20 cellular contexts compared by ENCODE assay signal in the genomic region with DNA sequence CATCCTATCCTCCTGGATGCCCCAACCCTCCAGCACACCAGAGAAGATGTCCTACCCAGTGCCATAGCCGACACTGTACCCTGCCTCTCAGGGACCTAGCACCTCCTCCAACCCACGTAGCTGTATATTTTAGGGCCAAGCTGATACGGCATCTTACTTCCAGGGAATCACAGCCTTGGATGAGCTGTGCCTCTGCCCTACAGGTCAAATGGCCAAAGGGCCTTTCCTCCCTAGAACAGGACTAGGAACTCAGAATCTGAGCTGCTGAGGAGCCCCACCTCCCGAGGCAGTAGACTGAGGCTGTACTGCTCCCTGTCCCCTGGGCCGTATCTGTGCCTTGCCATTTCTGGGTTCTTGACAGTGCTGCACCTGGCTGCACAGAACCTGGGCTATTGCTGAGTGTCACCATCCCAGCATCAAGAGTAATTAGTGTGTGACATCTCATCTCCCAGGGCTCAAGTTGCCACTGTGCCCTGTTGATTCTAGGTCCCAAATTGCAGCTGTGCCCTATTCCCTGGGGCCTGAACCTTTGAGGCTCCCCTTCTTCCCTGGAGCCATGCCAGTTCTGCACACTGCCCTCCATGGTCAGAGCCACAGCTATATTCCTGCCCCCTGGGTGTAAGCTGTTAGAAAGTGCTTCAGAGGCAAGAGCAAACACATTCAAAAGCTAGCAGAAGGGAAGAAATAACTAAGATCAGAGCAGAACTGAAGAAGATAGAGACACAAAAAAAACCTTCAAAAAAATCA. TPM values are rescaled to one million over a fixed set of nuclear protein-coding genes. Genes with fewer than 3 reads are reported as not detected.
DNase-seq lines count a peak whose midpoint lies in the region; ATAC-seq and TF ChIP-seq lines count a peak whose summit lies in the region.
"Had no signal": no experiment of that assay in that cellular context is flagged by ENCODE, and none has a peak within 500 bp of the region (broad histone marks: within the 10 kb centered on the region; RNA-seq: fewer than 3 reads in every experiment).

No MANE protein-coding gene starts in this region.

- no peak for TF ChIP-seq CTCF in KMS-11 (conservative IDR thresholded peaks at IDR 0.05; ENCODE audit: low read depth, low read length)
- TF ChIP-seq CTCF in omental fat pad (IDR thresholded peaks at IDR 0.05), result no peak
- TF ChIP-seq CTCF in Caco-2 (IDR thresholded peaks at IDR 0.05; ENCODE audit: insufficient read depth in 1 of 2, low read depth in 1 of 2, low read length in 1 of 2, severe bottlenecking in 1 of 2, unreplicated experiment in 1 of 2), result no peak

- no peak for ATAC-seq in activated CD4-positive, alpha-beta T cell treated with anti-CD3 and anti-CD28 coated beads for 36 hours
- ATAC-seq in omental fat pad (ENCODE audit: low FRiP score) (peak; percentile 23), GM21447 (IDR thresholded peaks at IDR 0.05; ENCODE audit: unreplicated experiment) (no peak)
- ATAC-seq: CD8-positive, alpha-beta T cell; left lung had no signal

- H3K27ac Mint-ChIP-seq in activated CD4-positive, alpha-beta T cell treated with anti-CD3 and anti-CD28 coated beads for 36 hours, result peak overlapping the region; percentile 75
- peak overlapping the region; percentile 44 for H3K27ac Mint-ChIP-seq in activated T-helper 2 cell treated with anti-CD3 and anti-CD28 coated beads, Interferon-gamma antibody, Interleukin-2, Interleukin-4, amounts not matched to agents 10 μg/mL and 5 μg/mL and 100 μg/mL, durations not matched to agents 14 hours and 24 hours and 36 hours
- no peak overlapping the region for H3K27ac Mint-ChIP-seq in Caco-2 (ENCODE audit: unreplicated experiment)
- H3K27ac Mint-ChIP-seq: CD8-positive, alpha-beta T cell; endodermal cell; progenitor cell of endocrine pancreas had no signal

- CTCF ChIA-PET in activated CD4-positive, alpha-beta T cell treated with anti-CD3 and anti-CD28 coated beads for 36 hours (lab: Charles Lee), result interaction anchor here (0.6 to 0.7 kb wide), 3 partner anchors 12 to 58 kb away, joined by 3 read pairs; no protein-coding TSS in a partner anchor
- CTCF ChIA-PET in Caco-2 (lab: Charles Lee), result interaction anchor here (0.6 kb wide), 1 partner anchor 107 kb away, joined by 6 read pairs; no protein-coding TSS in a partner anchor

- no peak overlapping the region for H3K9ac ChIP-seq in KMS-11

- no peak for DNase-seq in activated CD4-positive, alpha-beta T cell treated with anti-CD3 and anti-CD28 coated beads for 36 hours
- DNase-seq in activated CD4-positive, alpha-beta T cell treated with anti-CD3 and anti-CD28 coated beads, Interleukin-2, amount 50 U/mL, for 4 hours, result no peak
- DNase-seq in activated T-helper 2 cell treated with anti-CD3 and anti-CD28 coated beads, Interferon-gamma antibody, Interleukin-2, Interleukin-4, amounts not matched to agents 10 μg/mL and 5 μg/mL and 100 μg/mL, durations not matched to agents 14 hours and 24 hours and 36 hours (ENCODE audit: low spot score), result no peak
- DNase-seq in omental fat pad (ENCODE audit: low spot score), result no peak
- DNase-seq in stimulated activated naive CD4-positive, alpha-beta T cell treated with Interleukin-2 at 50 U/mL for 16 hours (lab: John Stamatoyannopoulos, UW), result no peak
- DNase-seq in Caco-2, result no peak
- DNase-seq: activated CD4-positive, alpha-beta T cell treated with anti-CD3 and anti-CD28 coated beads for 4 hours; activated T-cell treated with anti-CD3 and anti-CD28 coated beads, Interleukin-2, amount 50 U/mL, for 48 hours; amniotic stem cell; endodermal cell; left lung; MV-4-11; NCI-H510A treated with DMSO at 0.1 percent for 48 hours; spleen; stimulated activated naive CD4-positive, alpha-beta T cell had no signal

- no peak overlapping the region for H3K4me3 ChIP-seq in KMS-11 (IDR thresholded peaks at IDR 0.05; ENCODE audit: insufficient read depth, low read depth, low read length)
- no peak overlapping the region for H3K4me3 ChIP-seq in Caco-2 (ENCODE audit: low read depth, low read length)
- H3K4me3 ChIP-seq: left lung, SK-N-MC, spleen had no signal

- H3K36me3 Mint-ChIP-seq in activated CD4-positive, alpha-beta T cell treated with anti-CD3 and anti-CD28 coated beads for 36 hours (ENCODE audit: low read depth), result peaks cover 44% of the 10 kb centered on the region
- peaks cover 48% of the 10 kb centered on the region for H3K36me3 Mint-ChIP-seq in activated T-helper 2 cell treated with anti-CD3 and anti-CD28 coated beads, Interferon-gamma antibody, Interleukin-2, Interleukin-4, amounts not matched to agents 10 μg/mL and 5 μg/mL and 100 μg/mL, durations not matched to agents 14 hours and 24 hours and 36 hours (ENCODE audit: low read depth)
- H3K36me3 Mint-ChIP-seq in Caco-2 (ENCODE audit: insufficient read depth, unreplicated experiment), result no peaks in the 10 kb centered on the region

- peaks cover 46% of the 10 kb centered on the region; the same call in 1 of the 2 replicates for H3K79me2 ChIP-seq in KMS-11 (ENCODE audit: insufficient read depth, low read depth)

- H3K27me3 Mint-ChIP-seq in activated CD4-positive, alpha-beta T cell treated with anti-CD3 and anti-CD28 coated beads for 36 hours, result no peaks in the 10 kb centered on the region
- H3K27me3 Mint-ChIP-seq in activated T-helper 2 cell treated with anti-CD3 and anti-CD28 coated beads, Interferon-gamma antibody, Interleukin-2, Interleukin-4, amounts not matched to agents 10 μg/mL and 5 μg/mL and 100 μg/mL, durations not matched to agents 14 hours and 24 hours and 36 hours (ENCODE audit: low read depth), result no peaks in the 10 kb centered on the region
- H3K27me3 Mint-ChIP-seq in Caco-2 (ENCODE audit: insufficient read depth, unreplicated experiment), result no peaks in the 10 kb centered on the region
- H3K27me3 Mint-ChIP-seq: progenitor cell of endocrine pancreas had no signal

- H4K20me1 ChIP-seq in KMS-11 (ENCODE audit: insufficient read depth), result no peaks in the 10 kb centered on the region

- POLR2A ChIA-PET in activated CD4-positive, alpha-beta T cell treated with anti-CD3 and anti-CD28 coated beads for 36 hours (lab: Charles Lee), result interaction anchor here (0.8 to 1.9 kb wide), 2 partner anchors 11 to 40 kb away, joined by 3 to 6 read pairs; no protein-coding TSS in a partner anchor
- POLR2A ChIA-PET in Caco-2 (lab: Charles Lee), result no interaction called here

- no peak overlapping the region for H2AFZ ChIP-seq in KMS-11 (ENCODE audit: low read depth)

- H3K4me1 ChIP-seq in KMS-11 (ENCODE audit: low read depth, poor library complexity, severe bottlenecking), result peaks cover 78% of the 10 kb centered on the region
- H3K4me1 ChIP-seq in Caco-2, result no peaks in the 10 kb centered on the region

- no peak overlapping the region for H3K4me3 Mint-ChIP-seq in activated CD4-positive, alpha-beta T cell treated with anti-CD3 and anti-CD28 coated beads for 36 hours
- no peak overlapping the region for H3K4me3 Mint-ChIP-seq in activated T-helper 2 cell treated with anti-CD3 and anti-CD28 coated beads, Interferon-gamma antibody, Interleukin-2, Interleukin-4, amounts not matched to agents 10 μg/mL and 5 μg/mL and 100 μg/mL, durations not matched to agents 14 hours and 24 hours and 36 hours (ENCODE audit: low read depth)
- H3K4me3 Mint-ChIP-seq in Caco-2 (ENCODE audit: unreplicated experiment), result no peak overlapping the region
- H3K4me3 Mint-ChIP-seq: CD8-positive, alpha-beta T cell; endodermal cell had no signal

- peaks cover 72% of the 10 kb centered on the region for H3K4me1 Mint-ChIP-seq in activated CD4-positive, alpha-beta T cell treated with anti-CD3 and anti-CD28 coated beads for 36 hours
- peaks cover 59% of the 10 kb centered on the region for H3K4me1 Mint-ChIP-seq in activated T-helper 2 cell treated with anti-CD3 and anti-CD28 coated beads, Interferon-gamma antibody, Interleukin-2, Interleukin-4, amounts not matched to agents 10 μg/mL and 5 μg/mL and 100 μg/mL, durations not matched to agents 14 hours and 24 hours and 36 hours (ENCODE audit: low read depth)
- no peaks in the 10 kb centered on the region for H3K4me1 Mint-ChIP-seq in Caco-2 (ENCODE audit: low read depth, unreplicated experiment)

- intact Hi-C loops in activated CD4-positive, alpha-beta T cell treated with anti-CD3 and anti-CD28 coated beads for 36 hours (cut with DNase I, micrococcal nuclease), result loop anchor here (5.0 to 10.0 kb wide), 6 partner anchors 352 to 743 kb away; a partner anchor contains a TSS
- intact Hi-C loops in activated T-helper 2 cell treated with anti-CD3 and anti-CD28 coated beads, Interferon-gamma antibody, Interleukin-2, Interleukin-4, amounts not matched to agents 10 μg/mL and 5 μg/mL and 100 μg/mL, durations not matched to agents 14 hours and 24 hours and 36 hours (cut with micrococcal nuclease), result loop anchor here (5.0 kb wide), 2 partner anchors 357 to 472 kb away; no protein-coding TSS in a partner anchor
- intact Hi-C loops in Caco-2 (cut with micrococcal nuclease; ENCODE audit: unreplicated experiment), result no loop called here

- peaks cover 15% of the 10 kb centered on the region for H3K9me3 Mint-ChIP-seq in activated CD4-positive, alpha-beta T cell treated with anti-CD3 and anti-CD28 coated beads for 36 hours (ENCODE audit: low read depth)
- H3K9me3 Mint-ChIP-seq in activated T-helper 2 cell treated with anti-CD3 and anti-CD28 coated beads, Interferon-gamma antibody, Interleukin-2, Interleukin-4, amounts not matched to agents 10 μg/mL and 5 μg/mL and 100 μg/mL, durations not matched to agents 14 hours and 24 hours and 36 hours, result peaks cover 28% of the 10 kb centered on the region
- H3K9me3 Mint-ChIP-seq in Caco-2 (ENCODE audit: unreplicated experiment), result peaks cover 15% of the 10 kb centered on the region

- no peaks in the 10 kb centered on the region; the same call in 1 of the 2 replicates for H3K9me3 ChIP-seq in Caco-2

- H3K27me3 ChIP-seq in KMS-11 (ENCODE audit: insufficient read depth, low read depth), result no peaks in the 10 kb centered on the region
- H3K27me3 ChIP-seq in Caco-2 (replicated peaks; ENCODE audit: control insufficient read depth, insufficient read depth, low read length), result no peaks in the 10 kb centered on the region
- H3K27me3 ChIP-seq: left lung, spleen had no signal

- BruUV-seq in Caco-2 (replicated peaks; lab: Mats Ljungman, UMichigan), result no TSS peak

- H3K36me3 ChIP-seq in KMS-11 (ENCODE audit: insufficient read depth), result no peaks in the 10 kb centered on the region
- H3K36me3 ChIP-seq in Caco-2 (ENCODE audit: control insufficient read depth, insufficient read depth, low read length), result no peaks in the 10 kb centered on the region
- H3K36me3 ChIP-seq: left lung had no signal

- H3K4me2 ChIP-seq in KMS-11, result peak overlapping the region; percentile 17; the same call in 1 of the 2 replicates

- peak overlapping the region; percentile 7; the same call in 1 of the 2 replicates for H3K27ac ChIP-seq in KMS-11
- H3K27ac ChIP-seq: left lung, SK-N-MC, spleen had no signal

RNA-seq across cellular contexts. Expression of a gene that starts 41.0 kb away (rescaled TPM):
- total RNA-seq in activated CD4-positive, alpha-beta T cell treated with anti-CD3 and anti-CD28 coated beads for 36 hours, result 10 to 100 TPM; 21.7 to 26.2 TPM
- 21.7 and 22.5 TPM in 2 replicates for total RNA-seq in activated T-helper 2 cell treated with anti-CD3 and anti-CD28 coated beads, Interferon-gamma antibody, Interleukin-2, Interleukin-4, amounts not matched to agents 10 μg/mL and 5 μg/mL and 100 μg/mL, durations not matched to agents 14 hours and 24 hours and 36 hours
- total RNA-seq in omental fat pad (10 to 100 TPM; 12.4 to 24.7 (median 18.3) TPM), Caco-2 (2022) (20.7 and 20.9 TPM in 2 replicates)
